In genomic region chr4:38730830-38731646, GRCh38 we compare ENCODE assay signal across 9 cellular contexts. TPM values are rescaled to one million over a fixed set of nuclear protein-coding genes. Genes with fewer than 3 reads are reported as not detected.
DNase-seq lines count a peak whose midpoint lies in the region; ATAC-seq and TF ChIP-seq lines count a peak whose summit lies in the region.
"Had no signal": no experiment of that assay in that cellular context is flagged by ENCODE, and none has a peak within 500 bp of the region (broad histone marks: within the 10 kb centered on the region; RNA-seq: fewer than 3 reads in every experiment).

No MANE protein-coding gene starts in this region.

- TF ChIP-seq CTCF in glutamatergic neuron (IDR thresholded peaks at IDR 0.05; ENCODE audit: partially characterized antibody, unreplicated experiment) = peak; percentile 98

- peaks cover 5% of the 10 kb centered on the region for H3K36me3 Mint-ChIP-seq in IgD-negative memory B cell
- H3K36me3 Mint-ChIP-seq in glutamatergic neuron (ENCODE audit: unreplicated experiment) = peaks cover 9% of the 10 kb centered on the region

- intact Hi-C loops in posterior cingulate gyrus (cut with DNase I) = loop anchor here (1.0 to 5.0 kb wide), 4 partner anchors 54 to 668 kb away; no protein-coding TSS in a partner anchor

- H3K27me3 ChIP-seq in SJSA1 (replicated peaks) = no peaks in the 10 kb centered on the region

- H3K9me3 Mint-ChIP-seq in IgD-negative memory B cell = no peaks in the 10 kb centered on the region
- peaks cover 6% of the 10 kb centered on the region for H3K9me3 Mint-ChIP-seq in glutamatergic neuron (ENCODE audit: unreplicated experiment)

- H3K27ac Mint-ChIP-seq in IgD-negative memory B cell (no peak overlapping the region), glutamatergic neuron (ENCODE audit: unreplicated experiment) (no peak overlapping the region)

- H3K36me3 ChIP-seq in SJSA1 = no peaks in the 10 kb centered on the region

- H3K4me1 Mint-ChIP-seq in IgD-negative memory B cell (peaks cover 5 to 9% (median 8%) of the 10 kb centered on the region in 3 donors), glutamatergic neuron (ENCODE audit: low read depth, unreplicated experiment) (no peaks in the 10 kb centered on the region)

- peak; percentile 96 for DNase-seq in ELF-1 (ENCODE audit: low read depth, low spot score)
- peak; percentile 86 to 91 for DNase-seq in SJSA1 (ENCODE audit: low read depth in 1 of 2, low spot score in 2 of 2)
- peak; percentile 58 to 76 (median 73) for DNase-seq in activated naive CD4-positive, alpha-beta T cell (lab: John Stamatoyannopoulos, UW)
- DNase-seq in glutamatergic neuron = peak; percentile 93
- DNase-seq in posterior cingulate gyrus = peak; percentile 31 to 96 (median 82)
- peak; percentile 83 for DNase-seq in ureter (ENCODE audit: low spot score)

- peak overlapping the region; percentile 88 for H3K27ac ChIP-seq in SJSA1

- H3K4me3 Mint-ChIP-seq in IgD-negative memory B cell (peak overlapping the region in 3 of 4 donors; percentile 28 to 82 (median 38)), glutamatergic neuron (ENCODE audit: unreplicated experiment) (no peak overlapping the region)

- peaks cover 37% of the 10 kb centered on the region for H3K4me1 ChIP-seq in SJSA1 (replicated peaks)

- H3K4me3 ChIP-seq in SJSA1 = no peak overlapping the region

- no peaks in the 10 kb centered on the region for H3K9me3 ChIP-seq in SJSA1 (replicated peaks)

- H3K27me3 Mint-ChIP-seq in IgD-negative memory B cell = no peaks in the 10 kb centered on the region
- H3K27me3 Mint-ChIP-seq in glutamatergic neuron (ENCODE audit: unreplicated experiment) = peaks cover 6% of the 10 kb centered on the region

- ATAC-seq in GM21717 (IDR thresholded peaks at IDR 0.05; ENCODE audit: unreplicated experiment) = peak; percentile 86

RNA-seq across cellular contexts. Expression of gene TLR10, which starts 51.8 kb away (rescaled TPM):
- 183 TPM for polyA plus RNA-seq in IgD-negative memory B cell
- not detected in 2 replicates for total RNA-seq in SJSA1 (2014; rRNA removed; shearing (Covaris generic))
- total RNA-seq in glutamatergic neuron (ENCODE audit: unreplicated experiment) = not detected
- 0.10 TPM for total RNA-seq in ureter
- total RNA-seq: pulmonary artery endothelial cell had no signal
